ENCODE assay signal across 1 cellular context in the genomic region with DNA sequence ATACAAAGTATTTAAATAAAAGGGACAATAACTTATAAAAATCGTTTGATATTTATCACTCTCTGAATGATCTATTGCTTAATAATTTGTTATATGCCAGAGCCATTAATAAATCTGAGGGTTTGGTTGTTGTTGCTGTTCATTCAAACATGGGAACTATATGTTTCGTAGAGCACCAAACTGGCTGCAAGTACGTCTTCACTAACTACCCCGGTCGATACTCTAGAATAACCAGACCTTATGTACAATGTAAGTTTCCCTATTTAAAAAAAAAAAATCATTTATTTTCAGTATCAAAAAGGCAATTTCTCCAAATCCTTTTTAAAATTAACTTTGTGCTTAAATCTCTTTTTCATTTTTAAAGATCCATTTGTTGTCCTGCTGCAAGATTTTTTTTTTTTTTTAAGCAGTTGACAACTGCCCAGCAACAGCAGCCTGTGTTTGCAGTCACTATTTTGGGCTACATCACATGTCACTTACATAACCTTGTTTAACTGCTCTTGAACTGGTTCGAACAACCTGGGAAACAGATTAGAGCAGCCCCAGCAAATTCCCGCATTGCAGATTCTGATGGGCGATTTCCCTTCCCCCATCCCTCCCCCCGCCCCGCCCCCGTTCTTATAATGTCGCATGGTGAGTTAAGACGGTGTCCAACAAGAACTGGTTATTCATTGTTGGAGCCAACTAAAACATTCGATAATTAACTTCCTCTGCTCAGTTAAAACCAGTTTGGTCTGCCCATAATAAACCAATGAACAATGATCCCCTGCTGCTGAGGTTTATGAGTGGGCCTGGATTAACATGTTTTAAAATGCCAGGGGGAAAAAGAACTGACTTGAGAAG.
TF ChIP-seq lines count a peak whose summit lies in the region.

No MANE protein-coding gene starts in this region.

TF ChIP-seq in HEK293, 187 proteins besides CTCF, POLR2A, EP300 and RAD21 (continued from another document):
- TF ChIP-seq, protein P1, sequence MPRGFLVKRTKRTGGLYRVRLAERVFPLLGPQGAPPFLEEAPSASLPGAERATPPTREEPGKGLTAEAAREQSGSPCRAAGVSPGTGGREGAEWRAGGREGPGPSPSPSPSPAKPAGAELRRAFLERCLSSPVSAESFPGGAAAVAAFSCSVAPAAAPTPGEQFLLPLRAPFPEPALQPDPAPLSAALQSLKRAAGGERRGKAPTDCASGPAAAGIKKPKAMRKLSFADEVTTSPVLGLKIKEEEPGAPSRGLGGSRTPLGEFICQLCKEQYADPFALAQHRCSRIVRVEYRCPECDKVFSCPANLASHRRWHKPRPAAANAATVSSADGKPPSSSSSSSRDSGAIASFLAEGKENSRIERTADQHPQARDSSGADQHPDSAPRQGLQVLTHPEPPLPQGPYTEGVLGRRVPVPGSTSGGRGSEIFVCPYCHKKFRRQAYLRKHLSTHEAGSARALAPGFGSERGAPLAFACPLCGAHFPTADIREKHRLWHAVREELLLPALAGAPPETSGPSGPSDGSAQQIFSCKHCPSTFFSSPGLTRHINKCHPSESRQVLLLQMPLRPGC (tag by site-specific recombination; IDR thresholded peaks at IDR 0.05), result peak; percentile 71
- no peak for TF ChIP-seq PRDM1 (tag by site-specific recombination; IDR thresholded peaks at IDR 0.05)
- TF ChIP-seq ZNF148 (tag by site-specific recombination; IDR thresholded peaks at IDR 0.05; ENCODE audit: borderline replicate concordance), result no peak
- TF ChIP-seq WT1 (tag by site-specific recombination; IDR thresholded peaks at IDR 0.05), result 0 out of 2 replicates have a peak, but pooled peaks have one; percentile 25
- peak; percentile 59; the same call in 1 of the 2 replicates for TF ChIP-seq ZFHX2 (tag by site-specific recombination; conservative IDR thresholded peaks at IDR 0.05)
- TF ChIP-seq HOXA7 (CRISPR knock-in tag; IDR thresholded peaks at IDR 0.05; ENCODE audit: borderline replicate concordance), result no peak
- TF ChIP-seq ZNF157 (tag by site-specific recombination; IDR thresholded peaks at IDR 0.05), result no peak
- TF ChIP-seq ZNF37A (tag by site-specific recombination; IDR thresholded peaks at IDR 0.05), result no peak
- TF ChIP-seq IKZF3 (tag by site-specific recombination; IDR thresholded peaks at IDR 0.05), result peak; percentile 89
- TF ChIP-seq ZNF280C (tag by site-specific recombination; IDR thresholded peaks at IDR 0.05), result no peak
- 0 out of 2 replicates have a peak, but pooled peaks have one; percentile 23 for TF ChIP-seq KLF8 (tag by site-specific recombination; IDR thresholded peaks at IDR 0.05)
- peak; percentile 45; the same call in 1 of the 2 replicates for TF ChIP-seq PRDM10 (tag by site-specific recombination; IDR thresholded peaks at IDR 0.05)
- TF ChIP-seq ZNF449 (tag by site-specific recombination; IDR thresholded peaks at IDR 0.05), result 0 out of 2 replicates have a peak, but pooled peaks have one; percentile 16
- 0 out of 2 replicates have a peak, but pooled peaks have one; percentile 37 for TF ChIP-seq BCL11B (tag by site-specific recombination; IDR thresholded peaks at IDR 0.05; ENCODE audit: low read depth)
- peak; percentile 81 for TF ChIP-seq SP7 (tag by site-specific recombination; IDR thresholded peaks at IDR 0.05)
- peak; percentile 54; the same call in 1 of the 2 replicates for TF ChIP-seq OVOL3 (tag by site-specific recombination; IDR thresholded peaks at IDR 0.05)
- TF ChIP-seq ZNF473 (tag by site-specific recombination; IDR thresholded peaks at IDR 0.05), result no peak
- no peak for TF ChIP-seq ZNF426 (tag by site-specific recombination; IDR thresholded peaks at IDR 0.05)
- 0 out of 2 replicates have a peak, but pooled peaks have one; percentile 17 for TF ChIP-seq ZNF24 (tag by site-specific recombination; IDR thresholded peaks at IDR 0.05)
- TF ChIP-seq ZSCAN5A (tag by site-specific recombination; IDR thresholded peaks at IDR 0.05), result no peak
- TF ChIP-seq, protein P2, sequence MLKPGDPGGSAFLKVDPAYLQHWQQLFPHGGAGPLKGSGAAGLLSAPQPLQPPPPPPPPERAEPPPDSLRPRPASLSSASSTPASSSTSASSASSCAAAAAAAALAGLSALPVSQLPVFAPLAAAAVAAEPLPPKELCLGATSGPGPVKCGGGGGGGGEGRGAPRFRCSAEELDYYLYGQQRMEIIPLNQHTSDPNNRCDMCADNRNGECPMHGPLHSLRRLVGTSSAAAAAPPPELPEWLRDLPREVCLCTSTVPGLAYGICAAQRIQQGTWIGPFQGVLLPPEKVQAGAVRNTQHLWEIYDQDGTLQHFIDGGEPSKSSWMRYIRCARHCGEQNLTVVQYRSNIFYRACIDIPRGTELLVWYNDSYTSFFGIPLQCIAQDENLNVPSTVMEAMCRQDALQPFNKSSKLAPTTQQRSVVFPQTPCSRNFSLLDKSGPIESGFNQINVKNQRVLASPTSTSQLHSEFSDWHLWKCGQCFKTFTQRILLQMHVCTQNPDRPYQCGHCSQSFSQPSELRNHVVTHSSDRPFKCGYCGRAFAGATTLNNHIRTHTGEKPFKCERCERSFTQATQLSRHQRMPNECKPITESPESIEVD (tag by site-specific recombination; IDR thresholded peaks at IDR 0.05), result peak; percentile 98
- no peak for TF ChIP-seq ZNF112 (tag by site-specific recombination; IDR thresholded peaks at IDR 0.05)
